In the genomic region with DNA sequence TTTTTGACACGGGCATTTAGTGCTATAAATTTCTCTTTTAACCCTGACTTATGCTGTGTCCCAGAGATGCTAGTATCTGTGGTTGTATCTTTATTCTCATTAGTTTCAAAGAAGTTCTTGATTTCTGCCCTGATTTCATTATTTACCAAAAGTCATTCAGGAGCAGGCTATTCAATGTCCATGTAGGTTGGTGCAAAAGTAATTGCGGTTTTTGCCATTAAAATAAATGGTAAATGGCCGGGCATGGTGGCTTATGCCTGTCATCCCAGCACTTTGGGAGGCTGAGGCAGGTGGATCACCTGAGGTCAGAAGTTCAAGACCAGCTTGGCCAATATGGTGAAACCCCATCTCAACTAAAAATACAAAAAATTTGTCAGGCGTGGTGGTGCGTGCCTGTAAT, we compare ENCODE assay signal across 3 cellular contexts.
DNase-seq lines count a peak whose midpoint lies in the region; ATAC-seq, FAIRE-seq and TF ChIP-seq lines count a peak whose summit lies in the region.
"Not testable (repeated sequence)": the region's sequence is repeated elsewhere in the genome, so short reads cannot be mapped to it uniquely, and the experiment has no call there.

No MANE protein-coding gene starts in this region.

- not testable (repeated sequence) for H3K9ac ChIP-seq in HepG2 (ENCODE audit: insufficient read depth, low read depth, low read length); neuronal stem cell (ENCODE audit: low read depth, low read length, poor library complexity)

- H3K14ac ChIP-seq in neuronal stem cell (ENCODE audit: low read length), result not testable (repeated sequence)

- not testable (repeated sequence) for H3K4me1 ChIP-seq in HepG2 (ENCODE audit: insufficient read depth, low read length); neuronal stem cell (ENCODE audit: control insufficient read depth in 2 of 2, insufficient read depth in 1 of 2, low read depth in 1 of 2, low read length in 2 of 2)

- not testable (repeated sequence) for H2BK12ac ChIP-seq in neuronal stem cell (ENCODE audit: low read length)

- H4K20me1 ChIP-seq in HepG2 (ENCODE audit: insufficient read depth, low read length), result not testable (repeated sequence)

- not testable (repeated sequence) for H2BK5ac ChIP-seq in neuronal stem cell (ENCODE audit: low read length)

- not testable (repeated sequence) for TF ChIP-seq POLR2A in HepG2 (IDR thresholded peaks at IDR 0.05; ENCODE audit: insufficient read depth in 1 of 2, low read depth in 2 of 2, low read length in 2 of 2)

- CTCF ChIA-PET in HEK293T (lab: Yijun Ruan, JAX); HepG2 (lab: Yijun Ruan, JAX; ENCODE audit: low intra/inter-chr PET ratio, low total read pairs): not testable (repeated sequence)

- H2AK5ac ChIP-seq in neuronal stem cell (ENCODE audit: low read depth, low read length), result not testable (repeated sequence)

- FAIRE-seq in HepG2 (lab: Jason Lieb, UNC), result not testable (repeated sequence)

- DNase-seq in HEK293T (ENCODE audit: extremely low spot score); HepG2 (ENCODE audit: low spot score); neuronal stem cell (ENCODE audit: low spot score): not testable (repeated sequence)

- H4K91ac ChIP-seq in neuronal stem cell (ENCODE audit: low read depth, low read length, poor library complexity), result not testable (repeated sequence)

- not testable (repeated sequence) for TF ChIP-seq EP300 in HepG2 (IDR thresholded peaks at IDR 0.05; ENCODE audit: low read depth in 2 of 2, low read length in 2 of 2); HepG2 (CRISPR knock-in tag; IDR thresholded peaks at IDR 0.05; ENCODE audit: borderline replicate concordance)

- H3K4me3 ChIP-seq in HepG2 (replicated peaks in 1 of 3; ENCODE audit: insufficient read depth in 1 of 3, low read depth in 2 of 3, low read length in 3 of 3); neuronal stem cell (ENCODE audit: low read length in 2 of 2): not testable (repeated sequence)

- not testable (repeated sequence) for H4K8ac ChIP-seq in neuronal stem cell (ENCODE audit: low read depth, low read length)

- not testable (repeated sequence) for H3K4me2 ChIP-seq in HepG2 (ENCODE audit: low read depth, low read length)
- peak overlapping the region; percentile 4 for H3K4me2 ChIP-seq in neuronal stem cell (ENCODE audit: insufficient read depth, low read length, poor library complexity, severe bottlenecking)

- H3K36me3 ChIP-seq in HepG2 (replicated peaks in 1 of 2; ENCODE audit: control insufficient read depth in 1 of 2, insufficient read depth in 2 of 2, low read length in 2 of 2); neuronal stem cell (replicated peaks in 1 of 2; ENCODE audit: control insufficient read depth in 2 of 2, insufficient read depth in 2 of 2, low read length in 2 of 2): not testable (repeated sequence)

- H2AFZ ChIP-seq in HepG2 (ENCODE audit: low read length); neuronal stem cell (ENCODE audit: low read length): not testable (repeated sequence)

- H3K79me2 ChIP-seq in HepG2 (ENCODE audit: insufficient read depth, low read length), result not testable (repeated sequence)

- H3K79me1 ChIP-seq in neuronal stem cell (ENCODE audit: low read depth, low read length), result not testable (repeated sequence)

- H3K9me3 ChIP-seq in HepG2 (ENCODE audit: low read length) (peaks cover 92% of the 10 kb centered on the region), neuronal stem cell (replicated peaks in 1 of 2; ENCODE audit: control insufficient read depth in 2 of 2, insufficient read depth in 1 of 2, low read depth in 1 of 2, low read length in 2 of 2) (peaks cover 0 to 17% of the 10 kb centered on the region in 2 donors)

- TF ChIP-seq RAD21 in HepG2 (CRISPR knock-in tag; IDR thresholded peaks at IDR 0.05), result not testable (repeated sequence)

- ATAC-seq in HepG2, result not testable (repeated sequence)

- H3K27ac ChIP-seq in HepG2 (ENCODE audit: extremely low read length, insufficient read depth, low read length); neuronal stem cell (replicated peaks; ENCODE audit: low read length): not testable (repeated sequence)

- not testable (repeated sequence) for TF ChIP-seq CTCF in HepG2 (CRISPR knock-in tag; IDR thresholded peaks at IDR 0.05)

- WGBS in HepG2 (ENCODE audit: low lambda C conversion rate), result 37% methylated on average over 5 of the region's 5 CpGs
- no CpG with 5 or more reads among the region's 5 CpGs for WGBS in neuronal stem cell (ENCODE audit: extremely low coverage in 2 of 2, insufficient read length in 2 of 2, insufficient replicate concordance in 1 of 2), 2 donors

- not testable (repeated sequence) for H2BK15ac ChIP-seq in neuronal stem cell (ENCODE audit: low read length)

- in situ Hi-C loops in HepG2 (cut with HindIII; ENCODE audit: extremely low pct_ligation_motif_present, low pct_unique_long_range_greater_than_20kb), result not testable (repeated sequence)

- H3K18ac ChIP-seq in neuronal stem cell (ENCODE audit: low read length), result not testable (repeated sequence)

- H3K4ac ChIP-seq in neuronal stem cell (ENCODE audit: low read length), result not testable (repeated sequence)

- not testable (repeated sequence) for H3K27me3 ChIP-seq in HepG2 (ENCODE audit: control insufficient read depth in 1 of 2, insufficient read depth in 2 of 2, low read length in 2 of 2); neuronal stem cell (ENCODE audit: control insufficient read depth in 3 of 3, insufficient read depth in 3 of 3, low read depth in 1 of 3, low read length in 3 of 3)

- H3K23ac ChIP-seq in neuronal stem cell (ENCODE audit: low read depth, low read length, poor library complexity), result not testable (repeated sequence)

- not testable (repeated sequence) for H2BK120ac ChIP-seq in neuronal stem cell (ENCODE audit: low read depth, low read length)

- POLR2A ChIA-PET in HEK293T (lab: Yijun Ruan, JAX); HepG2 (lab: Yijun Ruan, JAX): not testable (repeated sequence)

- BruUV-seq in HepG2 (replicated peaks; lab: Mats Ljungman, UMichigan), result not testable (repeated sequence)

- intact Hi-C loops in HepG2 (cut with micrococcal nuclease; ENCODE audit: unreplicated experiment), result not testable (repeated sequence)

TF ChIP-seq in HEK293T, 16 proteins besides CTCF, POLR2A, EP300 and RAD21:
- peak; percentile 77 for TF ChIP-seq ELF4 (IDR thresholded peaks at IDR 0.05)

TF ChIP-seq in HepG2, 621 proteins besides CTCF, POLR2A, EP300 and RAD21:
- TF ChIP-seq, protein P1, sequence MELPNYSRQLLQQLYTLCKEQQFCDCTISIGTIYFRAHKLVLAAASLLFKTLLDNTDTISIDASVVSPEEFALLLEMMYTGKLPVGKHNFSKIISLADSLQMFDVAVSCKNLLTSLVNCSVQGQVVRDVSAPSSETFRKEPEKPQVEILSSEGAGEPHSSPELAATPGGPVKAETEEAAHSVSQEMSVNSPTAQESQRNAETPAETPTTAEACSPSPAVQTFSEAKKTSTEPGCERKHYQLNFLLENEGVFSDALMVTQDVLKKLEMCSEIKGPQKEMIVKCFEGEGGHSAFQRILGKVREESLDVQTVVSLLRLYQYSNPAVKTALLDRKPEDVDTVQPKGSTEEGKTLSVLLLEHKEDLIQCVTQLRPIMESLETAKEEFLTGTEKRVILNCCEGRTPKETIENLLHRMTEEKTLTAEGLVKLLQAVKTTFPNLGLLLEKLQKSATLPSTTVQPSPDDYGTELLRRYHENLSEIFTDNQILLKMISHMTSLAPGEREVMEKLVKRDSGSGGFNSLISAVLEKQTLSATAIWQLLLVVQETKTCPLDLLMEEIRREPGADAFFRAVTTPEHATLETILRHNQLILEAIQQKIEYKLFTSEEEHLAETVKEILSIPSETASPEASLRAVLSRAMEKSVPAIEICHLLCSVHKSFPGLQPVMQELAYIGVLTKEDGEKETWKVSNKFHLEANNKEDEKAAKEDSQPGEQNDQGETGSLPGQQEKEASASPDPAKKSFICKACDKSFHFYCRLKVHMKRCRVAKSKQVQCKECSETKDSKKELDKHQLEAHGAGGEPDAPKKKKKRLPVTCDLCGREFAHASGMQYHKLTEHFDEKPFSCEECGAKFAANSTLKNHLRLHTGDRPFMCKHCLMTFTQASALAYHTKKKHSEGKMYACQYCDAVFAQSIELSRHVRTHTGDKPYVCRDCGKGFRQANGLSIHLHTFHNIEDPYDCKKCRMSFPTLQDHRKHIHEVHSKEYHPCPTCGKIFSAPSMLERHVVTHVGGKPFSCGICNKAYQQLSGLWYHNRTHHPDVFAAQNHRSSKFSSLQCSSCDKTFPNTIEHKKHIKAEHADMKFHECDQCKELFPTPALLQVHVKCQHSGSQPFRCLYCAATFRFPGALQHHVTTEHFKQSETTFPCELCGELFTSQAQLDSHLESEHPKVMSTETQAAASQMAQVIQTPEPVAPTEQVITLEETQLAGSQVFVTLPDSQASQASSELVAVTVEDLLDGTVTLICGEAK (IDR thresholded peaks at IDR 0.05), result peak; percentile 78
- TF ChIP-seq, protein P1 (CRISPR knock-in tag; IDR thresholded peaks at IDR 0.05), result not testable (repeated sequence)
